9 cellular contexts compared by ENCODE assay signal in the genomic region with DNA sequence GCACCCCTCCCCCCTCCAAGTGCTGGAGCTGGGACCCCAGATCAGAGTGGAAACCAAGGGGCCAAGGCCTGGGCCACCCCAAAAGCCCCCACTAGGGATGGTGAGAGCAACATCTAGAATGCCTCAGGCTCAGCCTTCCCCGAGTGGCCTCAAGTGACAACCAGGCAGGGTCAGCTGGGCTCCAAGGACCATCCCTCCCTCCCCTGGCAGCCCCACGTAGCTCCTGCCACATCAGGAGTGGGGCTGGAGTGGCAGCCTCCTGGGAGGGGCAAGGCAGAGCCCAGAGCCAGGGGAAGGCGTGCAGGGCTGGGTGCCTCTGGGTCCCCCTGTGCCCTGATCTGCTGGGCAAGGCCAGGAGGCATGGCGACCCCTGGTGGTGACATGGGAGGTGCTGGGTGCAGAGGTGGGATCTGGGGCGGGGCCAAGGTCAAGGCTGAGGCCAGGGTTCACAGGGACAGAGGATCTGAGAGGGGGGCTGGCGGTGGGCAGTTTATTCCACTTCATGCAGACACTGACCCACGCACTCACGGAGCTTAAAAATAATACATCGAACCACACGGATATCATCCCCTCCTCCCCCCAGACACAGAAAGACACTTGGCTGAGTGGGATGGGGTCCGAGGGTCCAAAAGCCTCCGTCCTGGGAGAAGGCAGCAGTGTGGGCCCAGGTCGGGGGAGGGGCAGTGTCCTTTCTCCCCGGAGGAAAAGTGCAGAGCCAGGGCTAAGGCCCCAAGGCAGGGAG. TPM values are rescaled to one million over a fixed set of nuclear protein-coding genes. Genes with fewer than 3 reads are reported as not detected.
DNase-seq lines count a peak whose midpoint lies in the region; ATAC-seq and TF ChIP-seq lines count a peak whose summit lies in the region.
"Had no signal": no experiment of that assay in that cellular context is flagged by ENCODE, and none has a peak within 500 bp of the region (broad histone marks: within the 10 kb centered on the region; RNA-seq: fewer than 3 reads in every experiment).

No MANE protein-coding gene starts in this region.

- H3K27ac ChIP-seq in H9 (ENCODE audit: insufficient read length, low read depth, low read length) (no peak overlapping the region), lower lobe of right lung (no peak overlapping the region)

- H4K5ac ChIP-seq in H9 (ENCODE audit: insufficient read length, low read depth, low read length), result no peak overlapping the region

- H3K36me3 Mint-ChIP-seq in H9 (ENCODE audit: insufficient read depth in 1 of 3, low read depth in 3 of 3), result peaks cover 0 to 15% (median 8%) of the 10 kb centered on the region in 3 experiments; a peak in 4 of 7 replicates

- peaks cover 4% of the 10 kb centered on the region for H4K20me1 ChIP-seq in H9 (ENCODE audit: control insufficient read depth, insufficient read depth, insufficient read length)

- no peak overlapping the region for H3K56ac ChIP-seq in H9 (ENCODE audit: insufficient read length, low read depth, low read length)

- TF ChIP-seq CTCF in H9 (conservative IDR thresholded peaks at IDR 0.05), result peak; percentile 92
- TF ChIP-seq CTCF in lower lobe of right lung (IDR thresholded peaks at IDR 0.05), result peak; percentile 89

- H3K36me3 ChIP-seq in lower lobe of right lung, result peaks cover 44% of the 10 kb centered on the region

- no peaks in the 10 kb centered on the region for H3K79me1 ChIP-seq in H9 (ENCODE audit: insufficient read depth, low read depth, low read length, poor library complexity, severe bottlenecking)

- H3K18ac ChIP-seq in H9 (ENCODE audit: insufficient read length, low read depth, low read length), result no peak overlapping the region

- no peak overlapping the region for H2BK20ac ChIP-seq in H9 (ENCODE audit: low read depth, low read length, poor library complexity, severe bottlenecking)

- no peak overlapping the region for H2AFZ ChIP-seq in H9 (ENCODE audit: low read length)

- H2BK5ac ChIP-seq in H9 (ENCODE audit: insufficient read length, low read length), result no peak overlapping the region

- no peak overlapping the region for H3K4me3 Mint-ChIP-seq in H9
- H3K4me3 Mint-ChIP-seq: dendritic cell treated with granulocyte-macrophage colony-stimulating factor and Interleukin-4, amounts not matched to agents 40 ng/mL and 50 ng/mL, for 4 days had no signal

- no peak overlapping the region for H3K4me2 ChIP-seq in H9 (ENCODE audit: insufficient read depth, insufficient read length, low read length)

- H3K9me3 Mint-ChIP-seq in H9, result no peaks in the 10 kb centered on the region; a peak in 1 of 5 replicates
- H3K9me3 Mint-ChIP-seq: dendritic cell treated with granulocyte-macrophage colony-stimulating factor and Interleukin-4, amounts not matched to agents 40 ng/mL and 50 ng/mL, for 4 days had no signal

- H3K27ac Mint-ChIP-seq in H9, result no peak overlapping the region
- H3K27ac Mint-ChIP-seq: dendritic cell treated with granulocyte-macrophage colony-stimulating factor and Interleukin-4, amounts not matched to agents 40 ng/mL and 50 ng/mL, for 4 days had no signal

- ATAC-seq in lower lobe of right lung (peak; percentile 89 to 90), GM19351 (IDR thresholded peaks at IDR 0.05; ENCODE audit: unreplicated experiment) (no peak)

- H3K9ac ChIP-seq in H9 (ENCODE audit: extremely low read depth, insufficient read length, low read length), result no peak overlapping the region

- no peak overlapping the region for H2BK12ac ChIP-seq in H9 (ENCODE audit: insufficient read length, low read depth, low read length)

- H4K8ac ChIP-seq in H9 (replicated peaks; ENCODE audit: insufficient read length, low read depth, low read length), result no peak overlapping the region

- H2BK120ac ChIP-seq in H9 (ENCODE audit: low read depth, low read length, poor library complexity, severe bottlenecking), result no peak overlapping the region

- H3K4ac ChIP-seq in H9 (ENCODE audit: low read depth, low read length), result no peak overlapping the region

- no peak overlapping the region for H3K23ac ChIP-seq in H9 (ENCODE audit: insufficient read length, low read depth, low read length)

- no peak overlapping the region for H3K14ac ChIP-seq in H9 (ENCODE audit: insufficient read depth, low read length)

- no peak overlapping the region for H3T11ph ChIP-seq in H9 (ENCODE audit: low read length)

- H3K9me3 ChIP-seq in H9 (ENCODE audit: control insufficient read depth, low read depth, low read length), result no peaks in the 10 kb centered on the region
- no peaks in the 10 kb centered on the region for H3K9me3 ChIP-seq in lower lobe of right lung

- H3K4me3 ChIP-seq in lower lobe of right lung, result no peak overlapping the region

- no peak overlapping the region for H4K91ac ChIP-seq in H9 (ENCODE audit: insufficient read length, low read depth, low read length)

- no peaks in the 10 kb centered on the region for H3K4me1 ChIP-seq in H9 (ENCODE audit: insufficient read depth, low read length)
- H3K4me1 ChIP-seq in lower lobe of right lung, result peaks cover 10% of the 10 kb centered on the region

- H2BK15ac ChIP-seq in H9 (ENCODE audit: low read depth, low read length), result no peak overlapping the region

- no peak overlapping the region for H2AK5ac ChIP-seq in H9 (ENCODE audit: insufficient read length, low read length)

- intact Hi-C loops in lower lobe of right lung (cut with DNase I), result no loop called here

- H3K79me2 ChIP-seq in H9 (ENCODE audit: insufficient read depth, low read length), result no peaks in the 10 kb centered on the region

- H3K27me3 Mint-ChIP-seq in H9 (ENCODE audit: low read depth), result no peaks in the 10 kb centered on the region

- no CpG with 5 or more reads among the region's 14 CpGs for WGBS in H9 (ENCODE audit: extremely low coverage, insufficient read length, low lambda C conversion rate)

- H3K27me3 ChIP-seq in H9 (ENCODE audit: insufficient read depth, low read length) (no peaks in the 10 kb centered on the region), lower lobe of right lung (ENCODE audit: low read depth) (no peaks in the 10 kb centered on the region)

- no peaks in the 10 kb centered on the region for H3K23me2 ChIP-seq in H9 (ENCODE audit: insufficient read length, low read depth, low read length, poor library complexity, severe bottlenecking)

- DNase-seq in DMS153 treated with DMSO at 0.1 percent for 48 hours (lab: John Stamatoyannopoulos, UW; ENCODE audit: unreplicated experiment) (peak; percentile 51), H9 (peak; percentile 89), NCI-H226 (peak; percentile 45), cerebellar cortex (ENCODE audit: low spot score) (peak; percentile 69), lower lobe of right lung (peak; percentile 93)
- DNase-seq in activated CD4-positive, alpha-beta T cell treated with anti-CD3 and anti-CD28 coated beads for 1 hour, result peak; percentile 84
- DNase-seq in stimulated activated CD8-positive, alpha-beta memory T cell treated with anti-CD3 and anti-CD28 coated beads, Interleukin-12 subunit alpha, Interleukin-12 subunit beta, amount 100 ng/mL, for 1 hour (ENCODE audit: low read depth), result peak; percentile 89

- peaks cover 0 to 8% of the 10 kb centered on the region in 2 experiments; a peak in 2 of 4 replicates for H3K4me1 Mint-ChIP-seq in H9

RNA-seq across cellular contexts. Expression of gene EHD1, which starts 15.8 kb away (rescaled TPM):
- 29.1 and 31.0 TPM in 2 replicates for total RNA-seq in H9 (2021)
- total RNA-seq in lower lobe of right lung, result 73.4 TPM

RNA-seq across cellular contexts. Expression of gene ATG2A, which starts 22.8 kb away (rescaled TPM):
- total RNA-seq in H9 (2021) (21.3 and 22.1 TPM in 2 replicates), lower lobe of right lung (21.7 TPM)

RNA-seq across cellular contexts. Expression of gene PPP2R5B, which starts 30.2 kb away (rescaled TPM):
- total RNA-seq in H9 (2021), result 5.0 and 6.3 TPM in 2 replicates
- total RNA-seq in lower lobe of right lung, result 23.9 TPM

RNA-seq across cellular contexts. Expression of gene GPHA2, which starts 41.5 kb away (rescaled TPM):
- total RNA-seq in H9 (2021), result 1.3 and 2.1 TPM in 2 replicates
- total RNA-seq in lower lobe of right lung, result not detected

RNA-seq across cellular contexts. Expression of gene CDC42BPG, which starts 49.8 kb away (rescaled TPM):
- 24.2 and 24.9 TPM in 2 replicates for total RNA-seq in H9 (2021)
- 16.3 TPM for total RNA-seq in lower lobe of right lung
